Comparison of ENCODE assay signal across 19 cellular contexts in genomic region chr10:77182803-77183202, GRCh38.
DNase-seq lines count a peak whose midpoint lies in the region; ATAC-seq and TF ChIP-seq lines count a peak whose summit lies in the region.
"Had no signal": no experiment of that assay in that cellular context is flagged by ENCODE, and none has a peak within 500 bp of the region (broad histone marks: within the 10 kb centered on the region; RNA-seq: fewer than 3 reads in every experiment).

No MANE protein-coding gene starts in this region.

- no peaks in the 10 kb centered on the region for H3K36me3 Mint-ChIP-seq in effector memory CD8-positive, alpha-beta T cell (ENCODE audit: insufficient read depth)

- intact Hi-C loops in left cardiac atrium (cut with DNase I) (no loop called here), psoas muscle (cut with DNase I) (no loop called here), transverse colon (cut with DNase I; ENCODE audit: low total_unique reads) (no loop called here)

- DNase-seq in SK-N-SH (no peak), left cardiac atrium (no peak), psoas muscle (no peak), transverse colon (no peak), osteoblast (ENCODE audit: insufficient read length, low spot score, missing footprints) (no peak)
- no peak for DNase-seq in effector memory CD8-positive, alpha-beta T cell
- DNase-seq: 8988T, DND-41, GDM1, KBM-7, NCI-H1436, NCI-H2029 treated with DMSO at 0.1 percent for 48 hours, NCI-H2171 treated with DMSO at 0.1 percent for 48 hours, NCI-H510A, NCI-H774 had no signal

- no peak overlapping the region for H3K9ac ChIP-seq in SK-N-SH

- POLR2A ChIA-PET in SK-N-SH (lab: Yijun Ruan, JAX), result no interaction called here

- no peak for TF ChIP-seq EP300 in SK-N-SH (IDR thresholded peaks at IDR 0.05; ENCODE audit: borderline replicate concordance in 1 of 2, low read depth in 1 of 2, low read length in 1 of 2)
- TF ChIP-seq EP300 in transverse colon (IDR thresholded peaks at IDR 0.05; ENCODE audit: low read depth), result no peak

- no peak for TF ChIP-seq POLR2A in transverse colon (IDR thresholded peaks at IDR 0.05)

- CTCF ChIA-PET in SK-N-SH (lab: Yijun Ruan, JAX), result interaction anchor here (1.4 to 2.9 kb wide), 3 partner anchors 9 to 460 kb away, joined by 3 to 15 read pairs (median 6); no protein-coding TSS in a partner anchor

- WGBS in SK-N-SH (ENCODE audit: low lambda C conversion rate), result 50% methylated on average over 1 of the region's 1 CpG
- WGBS in psoas muscle, 3 donors, result 25 to 38% (median 27%) methylated on average over 1 of the region's 1 CpG
- WGBS in transverse colon (ENCODE audit: low coverage in 1 of 2), 2 donors, result 79% methylated on average over 1 of the region's 1 CpG; no CpG with 5 or more reads in 1 of the 2 donors

- H4K20me1 ChIP-seq in SK-N-SH (ENCODE audit: insufficient read depth) (no peaks in the 10 kb centered on the region), osteoblast (ENCODE audit: insufficient read depth, low read length) (no peaks in the 10 kb centered on the region)

- H3K4me3 ChIP-seq in SK-N-SH (ENCODE audit: low read depth in 2 of 2, low read length in 1 of 2) (no peak overlapping the region), psoas muscle (no peak overlapping the region), transverse colon (no peak overlapping the region), osteoblast (ENCODE audit: insufficient read depth, low read length) (no peak overlapping the region)
- H3K4me3 ChIP-seq: GM23338 had no signal

- peaks cover 53 to 89% of the 10 kb centered on the region in 2 donors for H3K27me3 Mint-ChIP-seq in effector memory CD8-positive, alpha-beta T cell

- no peak overlapping the region for H3K4me3 Mint-ChIP-seq in effector memory CD8-positive, alpha-beta T cell
- H3K4me3 Mint-ChIP-seq: GM23338 had no signal

- H2AFZ ChIP-seq in SK-N-SH (ENCODE audit: low read depth) (no peak overlapping the region), osteoblast (ENCODE audit: low read length) (no peak overlapping the region)
- H2AFZ ChIP-seq: GM23338 had no signal

- in situ Hi-C loops in transverse colon (cut with MboI; ENCODE audit: low pct_ligation_motif_present in 1 of 4, low pct_unique_long_range_greater_than_20kb in 1 of 4, low sequenced_read_pairs in 3 of 4), result loop anchor here in 1 of 4 donors (25.0 kb wide), 1 partner anchor 204 kb away; no protein-coding TSS in a partner anchor

- H3K4me2 ChIP-seq in SK-N-SH (peak overlapping the region; percentile 18; the same call in 1 of the 2 replicates), osteoblast (ENCODE audit: insufficient read depth, low read length) (no peak overlapping the region)
- H3K4me2 ChIP-seq: GM23338 had no signal

- H3K36me3 ChIP-seq in SK-N-SH (replicated peaks in 1 of 2; ENCODE audit: control insufficient read depth in 1 of 2, insufficient read depth in 2 of 2, low read length in 1 of 2) (no peaks in the 10 kb centered on the region), psoas muscle (ENCODE audit: insufficient read depth in 1 of 2, low read depth in 1 of 2) (no peaks in the 10 kb centered on the region), transverse colon (no peaks in the 10 kb centered on the region), osteoblast (ENCODE audit: insufficient read depth, low read length) (no peaks in the 10 kb centered on the region)

- H3K79me2 ChIP-seq in SK-N-SH (ENCODE audit: insufficient read depth), result no peaks in the 10 kb centered on the region
- H3K79me2 ChIP-seq in osteoblast (ENCODE audit: insufficient read depth, low read length), result no peaks in the 10 kb centered on the region

- H3F3A ChIP-seq in SK-N-SH (replicated peaks; ENCODE audit: insufficient read depth), result peaks cover 20% of the 10 kb centered on the region

- no peaks in the 10 kb centered on the region for H3K9me2 ChIP-seq in SK-N-SH

- TF ChIP-seq RAD21 in SK-N-SH (IDR thresholded peaks at IDR 0.05; ENCODE audit: low read length), result no peak

- no peaks in the 10 kb centered on the region for H3K4me1 Mint-ChIP-seq in effector memory CD8-positive, alpha-beta T cell (ENCODE audit: low read depth in 2 of 2)

- H3K9me3 ChIP-seq in SK-N-SH, result no peaks in the 10 kb centered on the region
- H3K9me3 ChIP-seq in psoas muscle, result no peaks in the 10 kb centered on the region
- no peaks in the 10 kb centered on the region for H3K9me3 ChIP-seq in transverse colon
- no peaks in the 10 kb centered on the region for H3K9me3 ChIP-seq in osteoblast (ENCODE audit: low read depth, low read length)

- peaks cover 10 to 40% of the 10 kb centered on the region in 2 experiments for H3K4me1 ChIP-seq in SK-N-SH (ENCODE audit: control insufficient read depth in 1 of 2, insufficient read depth in 2 of 2, low read depth in 1 of 2, low read length in 1 of 2)
- peaks cover 26% of the 10 kb centered on the region for H3K4me1 ChIP-seq in psoas muscle
- H3K4me1 ChIP-seq in transverse colon, result peaks cover 0 to 3% (median under 1%) of the 10 kb centered on the region in 4 donors
- peaks cover 21% of the 10 kb centered on the region for H3K4me1 ChIP-seq in osteoblast (ENCODE audit: insufficient read depth, low read length)

- no peaks in the 10 kb centered on the region for H3K9me3 Mint-ChIP-seq in effector memory CD8-positive, alpha-beta T cell
- H3K9me3 Mint-ChIP-seq: GM23338 had no signal

- no peak overlapping the region for H3K27ac Mint-ChIP-seq in effector memory CD8-positive, alpha-beta T cell
- H3K27ac Mint-ChIP-seq: GM23338 had no signal

- no peak for TF ChIP-seq CTCF in SK-N-SH (IDR thresholded peaks at IDR 0.05)
- no peak for TF ChIP-seq CTCF in psoas muscle (IDR thresholded peaks at IDR 0.05)
- no peak for TF ChIP-seq CTCF in transverse colon (IDR thresholded peaks at IDR 0.05)
- no peak for TF ChIP-seq CTCF in osteoblast (IDR thresholded peaks at IDR 0.05; ENCODE audit: extremely low read depth, low read depth, low read length)

- no peak overlapping the region for H3K27ac ChIP-seq in SK-N-SH (ENCODE audit: low read depth in 2 of 2, low read length in 1 of 2)
- H3K27ac ChIP-seq in psoas muscle, result peak overlapping the region; percentile 68
- H3K27ac ChIP-seq in transverse colon, result peak overlapping the region; percentile 31 to 65 (median 55)
- H3K27ac ChIP-seq in osteoblast (ENCODE audit: low read depth, low read length), result no peak overlapping the region

- ATAC-seq in SK-N-SH treated with all-trans-retinoic acid at 6 μM for 48 hours (no peak), left cardiac atrium (peak; percentile 47 to 66), psoas muscle (peak; percentile 66 to 74 (median 70)), HG03025 (IDR thresholded peaks at IDR 0.05; ENCODE audit: low FRiP score, unreplicated experiment) (no peak)
- ATAC-seq in effector memory CD8-positive, alpha-beta T cell (replicated peaks), result no peak
- ATAC-seq: GM23338, HCT116 had no signal

- no peaks in the 10 kb centered on the region for H3K27me3 ChIP-seq in SK-N-SH (ENCODE audit: insufficient read depth)
- peaks cover 0 to 2% (median 0%) of the 10 kb centered on the region in 3 donors for H3K27me3 ChIP-seq in psoas muscle (ENCODE audit: insufficient read depth in 3 of 3, low read length in 2 of 3)
- no peaks in the 10 kb centered on the region for H3K27me3 ChIP-seq in transverse colon
- no peaks in the 10 kb centered on the region for H3K27me3 ChIP-seq in osteoblast (ENCODE audit: insufficient read depth, low read length)

TF ChIP-seq in SK-N-SH, 30 proteins besides CTCF, POLR2A, EP300 and RAD21:
- TF ChIP-seq MEF2A (IDR thresholded peaks at IDR 0.05; ENCODE audit: borderline replicate concordance, low read depth), result peak; percentile 67; the same call in 1 of the 2 replicates
- no peak for TF ChIP-seq RFX5 (IDR thresholded peaks at IDR 0.05; ENCODE audit: low read length)

TF ChIP-seq in SK-N-SH treated with all-trans-retinoic acid at 6 μM for 48 hours, 23 proteins besides CTCF, POLR2A, EP300 and RAD21 (continues in another document):
- TF ChIP-seq, protein P1, sequence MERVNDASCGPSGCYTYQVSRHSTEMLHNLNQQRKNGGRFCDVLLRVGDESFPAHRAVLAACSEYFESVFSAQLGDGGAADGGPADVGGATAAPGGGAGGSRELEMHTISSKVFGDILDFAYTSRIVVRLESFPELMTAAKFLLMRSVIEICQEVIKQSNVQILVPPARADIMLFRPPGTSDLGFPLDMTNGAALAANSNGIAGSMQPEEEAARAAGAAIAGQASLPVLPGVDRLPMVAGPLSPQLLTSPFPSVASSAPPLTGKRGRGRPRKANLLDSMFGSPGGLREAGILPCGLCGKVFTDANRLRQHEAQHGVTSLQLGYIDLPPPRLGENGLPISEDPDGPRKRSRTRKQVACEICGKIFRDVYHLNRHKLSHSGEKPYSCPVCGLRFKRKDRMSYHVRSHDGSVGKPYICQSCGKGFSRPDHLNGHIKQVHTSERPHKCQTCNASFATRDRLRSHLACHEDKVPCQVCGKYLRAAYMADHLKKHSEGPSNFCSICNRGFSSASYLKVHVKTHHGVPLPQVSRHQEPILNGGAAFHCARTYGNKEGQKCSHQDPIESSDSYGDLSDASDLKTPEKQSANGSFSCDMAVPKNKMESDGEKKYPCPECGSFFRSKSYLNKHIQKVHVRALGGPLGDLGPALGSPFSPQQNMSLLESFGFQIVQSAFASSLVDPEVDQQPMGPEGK (CRISPR knock-in tag; IDR thresholded peaks at IDR 0.05; ENCODE audit: borderline replicate concordance), result no peak
- TF ChIP-seq, protein P2, sequence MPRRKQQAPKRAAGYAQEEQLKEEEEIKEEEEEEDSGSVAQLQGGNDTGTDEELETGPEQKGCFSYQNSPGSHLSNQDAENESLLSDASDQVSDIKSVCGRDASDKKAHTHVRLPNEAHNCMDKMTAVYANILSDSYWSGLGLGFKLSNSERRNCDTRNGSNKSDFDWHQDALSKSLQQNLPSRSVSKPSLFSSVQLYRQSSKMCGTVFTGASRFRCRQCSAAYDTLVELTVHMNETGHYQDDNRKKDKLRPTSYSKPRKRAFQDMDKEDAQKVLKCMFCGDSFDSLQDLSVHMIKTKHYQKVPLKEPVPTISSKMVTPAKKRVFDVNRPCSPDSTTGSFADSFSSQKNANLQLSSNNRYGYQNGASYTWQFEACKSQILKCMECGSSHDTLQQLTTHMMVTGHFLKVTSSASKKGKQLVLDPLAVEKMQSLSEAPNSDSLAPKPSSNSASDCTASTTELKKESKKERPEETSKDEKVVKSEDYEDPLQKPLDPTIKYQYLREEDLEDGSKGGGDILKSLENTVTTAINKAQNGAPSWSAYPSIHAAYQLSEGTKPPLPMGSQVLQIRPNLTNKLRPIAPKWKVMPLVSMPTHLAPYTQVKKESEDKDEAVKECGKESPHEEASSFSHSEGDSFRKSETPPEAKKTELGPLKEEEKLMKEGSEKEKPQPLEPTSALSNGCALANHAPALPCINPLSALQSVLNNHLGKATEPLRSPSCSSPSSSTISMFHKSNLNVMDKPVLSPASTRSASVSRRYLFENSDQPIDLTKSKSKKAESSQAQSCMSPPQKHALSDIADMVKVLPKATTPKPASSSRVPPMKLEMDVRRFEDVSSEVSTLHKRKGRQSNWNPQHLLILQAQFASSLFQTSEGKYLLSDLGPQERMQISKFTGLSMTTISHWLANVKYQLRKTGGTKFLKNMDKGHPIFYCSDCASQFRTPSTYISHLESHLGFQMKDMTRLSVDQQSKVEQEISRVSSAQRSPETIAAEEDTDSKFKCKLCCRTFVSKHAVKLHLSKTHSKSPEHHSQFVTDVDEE (CRISPR knock-in tag; IDR thresholded peaks at IDR 0.05), result no peak
- TF ChIP-seq CSDC2 (CRISPR knock-in tag; IDR thresholded peaks at IDR 0.05), result no peak
- no peak for TF ChIP-seq ZFP3 (CRISPR knock-in tag; IDR thresholded peaks at IDR 0.05)
- no peak for TF ChIP-seq ZNF565 (CRISPR knock-in tag; conservative IDR thresholded peaks at IDR 0.05; ENCODE audit: low read depth)
- no peak for TF ChIP-seq ZNF8 (CRISPR knock-in tag; IDR thresholded peaks at IDR 0.05)

Comparison
In these comparisons a context has a peak if more than half of its experiments do, and no peak if none do; other contexts are left out.
1. H3K27ac ChIP-seq: peak in psoas muscle (single experiment) and transverse colon (4 of 4); none in SK-N-SH (0 of 2) and osteoblast (single experiment).
2. ATAC-seq: peak in left cardiac atrium (2 of 2) and psoas muscle (4 of 4); none in SK-N-SH treated with all-trans-retinoic acid at 6 μM for 48 hours (single experiment), HG03025 (single experiment) and effector memory CD8-positive, alpha-beta T cell (single experiment).